Comparison of ENCODE assay signal across 31 cellular contexts in genomic region chr12:69309461-69309860, GRCh38. TPM values are rescaled to one million over a fixed set of nuclear protein-coding genes. Genes with fewer than 3 reads are reported as not detected.
"Had no signal": no experiment of that assay in that cellular context is flagged by ENCODE, and none has a peak within 500 bp of the region (broad histone marks: within the 10 kb centered on the region; RNA-seq: fewer than 3 reads in every experiment).

No MANE protein-coding gene starts in this region.

- H3K27ac ChIP-seq: cardiac muscle cell, SK-N-MC, VCaP had no signal

- H3K36me3 ChIP-seq: cardiac muscle cell had no signal

- H3K4me3 Mint-ChIP-seq: activated B cell treated with CpG ODN at 0.5 μM for 24 hours; activated CD4-positive, alpha-beta memory T cell treated with anti-CD3 and anti-CD28 coated beads for 36 hours; activated CD8-positive, alpha-beta memory T cell treated with anti-CD3 and anti-CD28 coated beads, Interleukin-2, amount 10 ng/mL, durations not matched to agents 7 days and 5 days; activated naive CD4-positive, alpha-beta T cell treated with anti-CD3 and anti-CD28 coated beads, Interleukin-2, amount 10 ng/mL, durations not matched to agents 7 days and 5 days; activated naive CD8-positive, alpha-beta T cell; activated naive CD8-positive, alpha-beta T cell treated with anti-CD3 and anti-CD28 coated beads, Interleukin-2, amount 50 U/mL, for 24 hours; central memory CD8-positive, alpha-beta T cell; T-helper 2 cell treated with Interferon-gamma antibody and Interleukin-4, amounts not matched to agents 5 μg/mL and 100 μg/mL, for 36 hours had no signal

- H3K4me3 ChIP-seq: cardiac muscle cell, SK-N-MC had no signal

- DNase-seq: activated B cell treated with CpG ODN at 0.5 μM for 24 hours; activated CD4-positive, alpha-beta memory T cell treated with anti-CD3 and anti-CD28 coated beads for 36 hours; activated CD4-positive, alpha-beta T cell treated with anti-CD3 and anti-CD28 coated beads for 4 hours; activated CD4-positive, alpha-beta T cell treated with anti-CD3 and anti-CD28 coated beads, Interleukin-2, amount 50 U/mL, for 1 hour; activated CD4-positive, CD25-positive, alpha-beta regulatory T cell treated with anti-CD3 and anti-CD28 coated beads, Interleukin-2, amount 50 U/mL, for 72 hours; activated CD8-positive, alpha-beta memory T cell treated with anti-CD3 and anti-CD28 coated beads for 24 hours; activated CD8-positive, alpha-beta memory T cell treated with anti-CD3 and anti-CD28 coated beads, Interleukin-2, amount 10 ng/mL, durations not matched to agents 7 days and 5 days; activated CD8-positive, alpha-beta memory T cell treated with anti-CD3 and anti-CD28 coated beads, Interleukin-2, amount 50 U/mL, for 48 hours; activated effector memory CD4-positive, alpha-beta T cell treated with Interleukin-2 at 50 U/mL for 16 hours; activated naive CD4-positive, alpha-beta T cell treated with anti-CD3 and anti-CD28 coated beads, Interleukin-2, amount 10 ng/mL, durations not matched to agents 7 days and 5 days; activated naive CD8-positive, alpha-beta T cell treated with anti-CD3 and anti-CD28 coated beads, Interleukin-2, amount 50 U/mL, for 24 hours; activated T-cell treated with anti-CD3 and anti-CD28 coated beads, Interleukin-2, amount 50 U/mL, for 48 hours; amniotic stem cell; aorta; NCI-H1105 treated with DMSO at 0.1 percent for 48 hours; NCI-H1436; NCI-H1694; NCI-H1930; NCI-H2081 treated with DMSO at 0.1 percent for 48 hours; NCI-H345; NCI-H524 treated with DMSO at 0.1 percent for 48 hours; NK-92 treated with Interleukin-12 subunit alpha and Interleukin-12 subunit beta, amount 100 ng/mL, for 24 hours; Right ventricle myocardium superior had no signal

- H3K9me3 Mint-ChIP-seq: central memory CD8-positive, alpha-beta T cell had no signal

- ATAC-seq: activated CD8-positive, alpha-beta memory T cell treated with anti-CD3 and anti-CD28 coated beads, Interleukin-2, amount 10 ng/mL, durations not matched to agents 7 days and 5 days; activated naive CD8-positive, alpha-beta T cell treated with anti-CD3 and anti-CD28 coated beads, Interleukin-2, amount 50 U/mL, for 24 hours had no signal

- H3K27me3 ChIP-seq: cardiac muscle cell had no signal

- H3K27me3 Mint-ChIP-seq: activated naive CD8-positive, alpha-beta T cell; activated naive CD8-positive, alpha-beta T cell treated with anti-CD3 and anti-CD28 coated beads, Interleukin-2, amount 50 U/mL, for 24 hours had no signal

- H3K27ac Mint-ChIP-seq: activated B cell treated with CpG ODN at 0.5 μM for 24 hours; activated CD4-positive, alpha-beta memory T cell treated with anti-CD3 and anti-CD28 coated beads for 36 hours; activated CD8-positive, alpha-beta memory T cell treated with anti-CD3 and anti-CD28 coated beads, Interleukin-2, amount 10 ng/mL, durations not matched to agents 7 days and 5 days; activated naive CD4-positive, alpha-beta T cell treated with anti-CD3 and anti-CD28 coated beads, Interleukin-2, amount 10 ng/mL, durations not matched to agents 7 days and 5 days; activated naive CD8-positive, alpha-beta T cell; activated naive CD8-positive, alpha-beta T cell treated with anti-CD3 and anti-CD28 coated beads, Interleukin-2, amount 50 U/mL, for 24 hours; T-helper 2 cell treated with Interferon-gamma antibody and Interleukin-4, amounts not matched to agents 5 μg/mL and 100 μg/mL, for 36 hours had no signal

- H3K4me1 Mint-ChIP-seq: activated B cell treated with CpG ODN at 0.5 μM for 24 hours; activated CD8-positive, alpha-beta memory T cell treated with anti-CD3 and anti-CD28 coated beads, Interleukin-2, amount 10 ng/mL, durations not matched to agents 7 days and 5 days; activated naive CD4-positive, alpha-beta T cell treated with anti-CD3 and anti-CD28 coated beads, Interleukin-2, amount 10 ng/mL, durations not matched to agents 7 days and 5 days; activated naive CD8-positive, alpha-beta T cell treated with anti-CD3 and anti-CD28 coated beads, Interleukin-2, amount 50 U/mL, for 24 hours; central memory CD8-positive, alpha-beta T cell had no signal

RNA-seq across cellular contexts. Expression of gene LYZ, which starts 38.7 kb away (rescaled TPM):
- total RNA-seq: activated CD4-positive, alpha-beta memory T cell treated with anti-CD3 and anti-CD28 coated beads for 36 hours; chondrocyte; MCF 10A had no signal
